ENCODE assay signal across 1 cellular context in the genomic region with DNA sequence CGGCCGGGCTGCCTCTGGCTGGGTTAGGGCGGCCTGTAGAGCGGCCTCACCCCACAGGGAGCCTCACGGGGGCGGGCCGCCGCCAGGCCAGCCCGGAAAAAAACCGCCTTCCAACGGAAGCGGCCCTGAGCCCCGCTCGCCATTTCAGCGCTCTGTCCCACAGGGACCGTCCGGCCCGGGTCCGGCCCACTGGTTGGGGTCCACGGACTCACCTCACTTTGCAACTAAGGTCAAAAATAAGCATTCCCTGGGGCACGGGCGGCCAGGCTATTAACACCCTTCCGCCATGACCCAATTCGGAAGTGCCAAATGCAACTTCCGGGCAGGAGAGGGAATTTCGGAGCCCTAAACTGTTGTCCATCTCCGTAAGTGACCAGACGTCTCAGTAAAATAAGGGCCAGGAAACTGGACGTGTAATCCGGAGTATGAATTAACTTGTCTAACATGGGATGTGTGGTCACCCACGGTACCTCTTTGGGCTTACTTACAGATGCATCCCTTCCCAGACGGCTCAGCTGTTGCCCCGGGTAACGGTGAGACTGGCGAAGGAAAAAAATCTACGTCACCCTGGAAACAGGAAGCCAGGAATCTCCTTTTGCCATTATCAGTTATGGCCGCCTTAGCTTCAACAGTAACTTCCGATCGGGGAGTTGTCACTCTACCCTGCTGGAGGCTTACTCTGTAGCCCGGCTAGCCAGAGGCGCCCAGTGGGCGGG.
TF ChIP-seq lines count a peak whose summit lies in the region.

TSS of gene BBIP1 (minus strand) at position 548 of the 716 bp plus-strand sequence. CDS start 1,023 bp downstream, outside the sequence.

TF ChIP-seq in HCT116, 20 proteins besides CTCF, POLR2A, EP300 and RAD21 (continued from another document):
- TF ChIP-seq, protein P1, sequence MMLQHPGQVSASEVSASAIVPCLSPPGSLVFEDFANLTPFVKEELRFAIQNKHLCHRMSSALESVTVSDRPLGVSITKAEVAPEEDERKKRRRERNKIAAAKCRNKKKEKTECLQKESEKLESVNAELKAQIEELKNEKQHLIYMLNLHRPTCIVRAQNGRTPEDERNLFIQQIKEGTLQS (IDR thresholded peaks at IDR 0.05): no peak
- TF ChIP-seq SRF (IDR thresholded peaks at IDR 0.05; ENCODE audit: low read depth) (peak; percentile 97), ZNF274 (IDR thresholded peaks at IDR 0.05; ENCODE audit: low read depth, low read length) (no peak), EGR1 (IDR thresholded peaks at IDR 0.05; ENCODE audit: low read depth) (peak; percentile 91), EZH2 (IDR thresholded peaks at IDR 0.05) (no peak), SP1 (IDR thresholded peaks at IDR 0.05; ENCODE audit: low read depth) (peak; percentile 93), JUND (IDR thresholded peaks at IDR 0.05) (no peak), REST (IDR thresholded peaks at IDR 0.05; ENCODE audit: low read depth) (no peak), POLR2AphosphoS5 (IDR thresholded peaks at IDR 0.05; ENCODE audit: low read depth, low read length) (peak; percentile 70), ELF1 (IDR thresholded peaks at IDR 0.05; ENCODE audit: borderline replicate concordance, low read depth) (peak; percentile 83)
